ENCODE assay signal across 22 cellular contexts in the genomic region with DNA sequence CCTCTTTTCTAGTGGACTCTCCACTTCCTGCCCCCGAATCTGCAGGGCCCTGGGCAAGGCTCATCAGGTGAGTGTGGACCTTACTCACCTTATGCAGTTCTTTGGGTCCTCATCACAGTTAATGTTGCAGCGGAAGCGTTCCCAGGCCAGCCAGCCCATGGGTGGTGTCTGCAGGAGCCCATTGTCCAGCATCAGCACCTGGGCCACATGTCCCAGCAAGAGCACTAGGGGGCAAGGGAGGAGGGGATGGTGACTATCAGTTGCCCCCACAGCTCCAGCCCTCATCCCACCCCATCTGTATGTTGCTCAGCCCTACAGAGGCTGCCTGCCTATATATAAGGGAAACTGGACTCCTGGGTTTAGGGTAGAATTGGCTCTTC.
"Had no signal": no experiment of that assay in that cellular context is flagged by ENCODE, and none has a peak within 500 bp of the region (broad histone marks: within the 10 kb centered on the region; RNA-seq: fewer than 3 reads in every experiment).

No MANE protein-coding gene starts in this region.

- H3K27me3 ChIP-seq: dorsolateral prefrontal cortex, ovary, thyroid gland had no signal

- H3K27me3 Mint-ChIP-seq: activated CD4-positive, alpha-beta T cell treated with anti-CD3 and anti-CD28 coated beads, Interleukin-2, amount 10 ng/mL, durations not matched to agents 7 days and 5 days; effector memory CD8-positive, alpha-beta T cell; naive thymus-derived CD8-positive, alpha-beta T cell; stimulated activated naive CD8-positive, alpha-beta T cell treated with anti-CD3 and anti-CD28 coated beads, Interleukin-15, Interleukin-2, amounts not matched to agents 100 ng/mL and 50 ng/mL, for 24 hours had no signal

- H3K4me3 ChIP-seq: lower lobe of right lung, ovary, prostate gland, thyroid gland had no signal

- H3K27ac ChIP-seq: dorsolateral prefrontal cortex, lower lobe of right lung, ovary, prostate gland, thyroid gland, VCaP had no signal

- H3K4me3 Mint-ChIP-seq: activated CD4-positive, alpha-beta T cell treated with anti-CD3 and anti-CD28 coated beads, Interleukin-2, amount 10 ng/mL, durations not matched to agents 7 days and 5 days; activated T-cell treated with anti-CD3 and anti-CD28 coated beads, Interleukin-2, amount 50 U/mL, for 72 hours; effector memory CD8-positive, alpha-beta T cell; stimulated activated naive CD8-positive, alpha-beta T cell treated with anti-CD3 and anti-CD28 coated beads, Interleukin-15, Interleukin-2, amounts not matched to agents 100 ng/mL and 50 ng/mL, for 24 hours had no signal

- FAIRE-seq: endothelial cell of umbilical vein had no signal

- H3K36me3 ChIP-seq: ovary, prostate gland had no signal

- H3K27ac Mint-ChIP-seq: activated CD4-positive, alpha-beta T cell treated with anti-CD3 and anti-CD28 coated beads, Interleukin-2, amount 10 ng/mL, durations not matched to agents 7 days and 5 days; activated naive CD4-positive, alpha-beta T cell treated with anti-CD3 and anti-CD28 coated beads, Interleukin-2, amount 50 U/mL, for 72 hours; activated T-cell treated with anti-CD3 and anti-CD28 coated beads, Interleukin-2, amount 50 U/mL, for 72 hours; brain; stimulated activated naive CD8-positive, alpha-beta T cell treated with anti-CD3 and anti-CD28 coated beads, Interleukin-15, Interleukin-2, amounts not matched to agents 100 ng/mL and 50 ng/mL, for 24 hours had no signal

- H3K9me3 Mint-ChIP-seq: activated CD4-positive, alpha-beta T cell treated with anti-CD3 and anti-CD28 coated beads, Interleukin-2, amount 10 ng/mL, durations not matched to agents 7 days and 5 days; activated naive CD4-positive, alpha-beta T cell treated with anti-CD3 and anti-CD28 coated beads, Interleukin-2, amount 50 U/mL, for 72 hours; activated T-cell treated with anti-CD3 and anti-CD28 coated beads, Interleukin-2, amount 50 U/mL, for 72 hours; brain; effector memory CD8-positive, alpha-beta T cell; naive thymus-derived CD8-positive, alpha-beta T cell; stimulated activated naive CD8-positive, alpha-beta T cell treated with anti-CD3 and anti-CD28 coated beads, Interleukin-15, Interleukin-2, amounts not matched to agents 100 ng/mL and 50 ng/mL, for 24 hours had no signal

- ATAC-seq: activated naive CD4-positive, alpha-beta T cell treated with anti-CD3 and anti-CD28 coated beads, Interleukin-2, amount 50 U/mL, for 72 hours; activated T-cell treated with anti-CD3 and anti-CD28 coated beads, Interleukin-2, amount 50 U/mL, for 72 hours; effector memory CD8-positive, alpha-beta T cell; esophagus mucosa; left lobe of liver; lower lobe of right lung; naive thymus-derived CD8-positive, alpha-beta T cell had no signal

- DNase-seq: activated CD4-positive, alpha-beta T cell treated with anti-CD3 and anti-CD28 coated beads, Interleukin-2, amount 10 ng/mL, durations not matched to agents 7 days and 5 days; activated CD4-positive, CD25-positive, alpha-beta regulatory T cell treated with anti-CD3 and anti-CD28 coated beads, Interleukin-2, amount 50 U/mL, for 72 hours; activated gamma-delta T cell treated with Interleukin-2 at 50 U/mL for 16 hours; activated T-cell treated with anti-CD3 and anti-CD28 coated beads, Interleukin-2, amount 50 U/mL, for 72 hours; aorta; caudate nucleus; effector memory CD8-positive, alpha-beta T cell; foreskin melanocyte; lower lobe of right lung; naive thymus-derived CD8-positive, alpha-beta T cell; substantia nigra; thyroid gland had no signal

- H3K9me3 ChIP-seq: lower lobe of right lung, ovary, prostate gland, thyroid gland had no signal
